In genomic region chr20:59030911-59031310, GRCh38 we compare ENCODE assay signal across 1 cellular context.
TF ChIP-seq lines count a peak whose summit lies in the region.

No MANE protein-coding gene starts in this region.

TF ChIP-seq in GM12878, 131 proteins besides CTCF, POLR2A, EP300 and RAD21:
- TF ChIP-seq SPI1 (IDR thresholded peaks at IDR 0.05; ENCODE audit: borderline replicate concordance, insufficient read depth, low read depth, low read length) (peak; percentile 59; the same call in 1 of the 2 replicates), MEF2B (IDR thresholded peaks at IDR 0.05; ENCODE audit: partially characterized antibody, poor library complexity, severe bottlenecking) (peak; percentile 8), NFIC (IDR thresholded peaks at IDR 0.05; ENCODE audit: low read depth, low read length) (0 out of 2 replicates have a peak, but pooled peaks have one; percentile 10), YBX1 (IDR thresholded peaks at IDR 0.05) (no peak), ZZZ3 (IDR thresholded peaks at IDR 0.05; ENCODE audit: control insufficient read depth, insufficient read length, low read depth) (no peak)
TF ChIP-seq in GM12878: peak in this region for 3.
